1 cellular context compared by ENCODE assay signal in genomic region chrX:118740276-118740889, GRCh38.
TF ChIP-seq lines count a peak whose summit lies in the region.

No MANE protein-coding gene starts in this region.

TF ChIP-seq in HCT116, 20 proteins besides CTCF, POLR2A, EP300 and RAD21 (continued from another document):
- TF ChIP-seq YY1 (IDR thresholded peaks at IDR 0.05; ENCODE audit: extremely low read depth, insufficient replicate concordance, low read depth, low read length) (no peak), ZFX (IDR thresholded peaks at IDR 0.05) (no peak), SIN3A (IDR thresholded peaks at IDR 0.05; ENCODE audit: low read depth) (no peak), FOSL1 (IDR thresholded peaks at IDR 0.05; ENCODE audit: low read depth) (no peak), JUND (IDR thresholded peaks at IDR 0.05) (no peak)
